13 cellular contexts compared by ENCODE assay signal in the genomic region with DNA sequence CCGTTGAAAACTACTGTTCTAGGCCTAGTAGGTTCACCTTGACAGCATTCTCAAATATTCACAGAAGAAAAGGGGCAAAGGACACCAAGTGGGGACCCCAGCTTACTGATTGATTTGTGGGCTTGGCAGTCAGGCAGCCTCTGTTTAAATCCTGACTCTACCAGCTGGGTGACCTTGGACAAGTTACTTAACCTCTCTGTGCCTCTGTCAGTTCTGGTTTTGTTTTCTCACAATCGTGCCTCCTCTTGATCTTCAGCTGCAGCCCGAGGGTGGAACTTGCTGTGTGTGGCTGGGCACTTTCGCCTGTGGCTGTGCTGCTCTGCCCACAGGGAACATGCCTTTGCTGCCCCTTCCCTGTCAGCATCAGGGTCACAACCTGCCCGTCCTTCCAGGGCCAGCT.
DNase-seq lines count a peak whose midpoint lies in the region; ATAC-seq lines count a peak whose summit lies in the region.
"Had no signal": no experiment of that assay in that cellular context is flagged by ENCODE, and none has a peak within 500 bp of the region (broad histone marks: within the 10 kb centered on the region; RNA-seq: fewer than 3 reads in every experiment).

No MANE protein-coding gene starts in this region.

- H3K27ac ChIP-seq in subcutaneous abdominal adipose tissue (ENCODE audit: low read depth, low read length) = no peak overlapping the region
- H3K27ac ChIP-seq: colonic mucosa, SK-N-MC had no signal

- peak overlapping the region; percentile 4 for H3K4me3 Mint-ChIP-seq in activated naive CD8-positive, alpha-beta T cell treated with anti-CD3 and anti-CD28 coated beads, Interleukin-2, amount 50 U/mL, for 24 hours

- no peak overlapping the region for H3K27ac Mint-ChIP-seq in activated naive CD8-positive, alpha-beta T cell treated with anti-CD3 and anti-CD28 coated beads, Interleukin-2, amount 50 U/mL, for 24 hours

- H3K27me3 ChIP-seq in subcutaneous abdominal adipose tissue (ENCODE audit: control insufficient read depth in 5 of 5, insufficient read depth in 4 of 5, low read length in 5 of 5) = peaks cover 0 to 19% (median 2%) of the 10 kb centered on the region in 5 donors
- H3K27me3 ChIP-seq: colonic mucosa had no signal

- DNase-seq in activated gamma-delta T cell treated with Interleukin-2 at 50 U/mL for 16 hours = peak; percentile 31
- no peak for DNase-seq in activated gamma-delta T cell (lab: John Stamatoyannopoulos, UW)
- no peak for DNase-seq in activated naive CD8-positive, alpha-beta T cell treated with anti-CD3 and anti-CD28 coated beads, Interleukin-2, amount 50 U/mL, for 24 hours
- DNase-seq in medulla oblongata (ENCODE audit: extremely low spot score) = no peak
- DNase-seq: NCI-H2171, stomach had no signal

- no peaks in the 10 kb centered on the region for H3K9me3 Mint-ChIP-seq in activated naive CD8-positive, alpha-beta T cell treated with anti-CD3 and anti-CD28 coated beads, Interleukin-2, amount 50 U/mL, for 24 hours

- H3K4me1 ChIP-seq in subcutaneous abdominal adipose tissue (ENCODE audit: control insufficient read depth in 5 of 5, insufficient read depth in 5 of 5, low read length in 5 of 5) = peaks cover 0 to 12% (median 6%) of the 10 kb centered on the region in 5 donors

- H3K27me3 Mint-ChIP-seq in activated naive CD8-positive, alpha-beta T cell treated with anti-CD3 and anti-CD28 coated beads, Interleukin-2, amount 50 U/mL, for 24 hours = peaks cover 44% of the 10 kb centered on the region

- no peaks in the 10 kb centered on the region for H3K9me3 ChIP-seq in subcutaneous abdominal adipose tissue (ENCODE audit: control insufficient read depth in 5 of 5, low read length in 5 of 5)
- H3K9me3 ChIP-seq: colonic mucosa, heart right ventricle, stomach had no signal

- H3K4me3 ChIP-seq in subcutaneous abdominal adipose tissue (ENCODE audit: low read depth in 1 of 5, low read length in 5 of 5) = peak overlapping the region in 3 of 5 donors; percentile 28 to 46 (median 46)
- H3K4me3 ChIP-seq: colonic mucosa, SK-N-MC had no signal

- no peak overlapping the region for H3K9ac ChIP-seq in subcutaneous abdominal adipose tissue (ENCODE audit: low read length in 5 of 5)

- peak; percentile 20 for ATAC-seq in HG03521 (IDR thresholded peaks at IDR 0.05; ENCODE audit: unreplicated experiment)
- ATAC-seq in activated naive CD8-positive, alpha-beta T cell treated with anti-CD3 and anti-CD28 coated beads, Interleukin-2, amount 50 U/mL, for 24 hours = peak; percentile 4
- ATAC-seq in GM18517 (IDR thresholded peaks at IDR 0.05; ENCODE audit: unreplicated experiment) = no peak
- ATAC-seq in HG03571 (IDR thresholded peaks at IDR 0.05; ENCODE audit: unreplicated experiment) = no peak

- H3K36me3 Mint-ChIP-seq in activated naive CD8-positive, alpha-beta T cell treated with anti-CD3 and anti-CD28 coated beads, Interleukin-2, amount 50 U/mL, for 24 hours (ENCODE audit: low read depth) = no peaks in the 10 kb centered on the region

- no peaks in the 10 kb centered on the region for H3K36me3 ChIP-seq in subcutaneous abdominal adipose tissue (ENCODE audit: control insufficient read depth in 5 of 5, insufficient read depth in 5 of 5, low read length in 5 of 5)
- H3K36me3 ChIP-seq: colonic mucosa, heart right ventricle, stomach had no signal

- peaks cover 23% of the 10 kb centered on the region for H3K4me1 Mint-ChIP-seq in activated naive CD8-positive, alpha-beta T cell treated with anti-CD3 and anti-CD28 coated beads, Interleukin-2, amount 50 U/mL, for 24 hours

Comparison
In these comparisons a context has a peak if more than half of its experiments do, and no peak if none do; other contexts are left out.
1. ATAC-seq: peak in HG03521 (single experiment) and activated naive CD8-positive, alpha-beta T cell treated with anti-CD3 and anti-CD28 coated beads, Interleukin-2, amount 50 U/mL, for 24 hours (single experiment); none in GM18517 (single experiment) and HG03571 (single experiment).